ENCODE assay signal across 27 cellular contexts in the genomic region with DNA sequence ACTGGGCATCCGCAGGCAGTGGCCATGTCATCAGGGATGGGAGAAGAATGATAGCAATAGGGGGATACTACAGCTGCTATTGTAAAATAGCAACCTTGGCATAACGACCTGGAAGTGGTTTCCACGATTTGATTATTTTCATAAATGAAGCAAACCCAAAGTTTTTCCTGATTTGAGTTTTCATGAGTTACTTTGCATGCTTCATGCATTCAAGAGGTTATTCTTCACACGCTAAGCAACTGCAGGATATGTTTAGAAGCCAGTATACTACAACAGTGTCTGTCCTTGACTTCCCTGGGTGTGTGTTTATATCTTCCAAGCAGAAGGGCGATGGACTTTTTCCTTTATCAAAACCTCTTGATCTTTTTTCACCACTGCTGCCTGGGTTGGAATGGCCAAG.
"Had no signal": no experiment of that assay in that cellular context is flagged by ENCODE, and none has a peak within 500 bp of the region (broad histone marks: within the 10 kb centered on the region; RNA-seq: fewer than 3 reads in every experiment).

No MANE protein-coding gene starts in this region.

- H3K36me3 ChIP-seq: brain microvascular endothelial cell, heart left ventricle had no signal

- H3K27me3 ChIP-seq: brain microvascular endothelial cell, dorsolateral prefrontal cortex, heart left ventricle had no signal

- FAIRE-seq: astrocyte, frontal cortex had no signal

- H3K27ac ChIP-seq: brain microvascular endothelial cell, coronary artery, dorsolateral prefrontal cortex, heart left ventricle had no signal

- H3K9me3 ChIP-seq: heart left ventricle had no signal

- ATAC-seq: activated CD4-positive, alpha-beta T cell treated with anti-CD3 and anti-CD28 coated beads for 36 hours; activated CD8-positive, alpha-beta memory T cell treated with anti-CD3 and anti-CD28 coated beads, Interleukin-2, amount 10 ng/mL, durations not matched to agents 7 days and 5 days; activated CD8-positive, alpha-beta T cell treated with anti-CD3 and anti-CD28 coated beads, Interleukin-2, amount 10 ng/mL, durations not matched to agents 7 days and 5 days; esophagus mucosa; heart left ventricle had no signal

- DNase-seq: activated CD4-positive, alpha-beta memory T cell treated with anti-CD3 and anti-CD28 coated beads for 36 hours; activated CD4-positive, alpha-beta T cell treated with anti-CD3 and anti-CD28 coated beads for 36 hours; activated CD4-positive, alpha-beta T cell treated with anti-CD3 and anti-CD28 coated beads, Interleukin-2, amount 10 ng/mL, durations not matched to agents 24 days and 14 days; activated CD4-positive, CD25-positive, alpha-beta regulatory T cell; activated CD4-positive, CD25-positive, alpha-beta regulatory T cell treated with anti-CD3 and anti-CD28 coated beads, Interleukin-2, amount 50 U/mL, for 72 hours; activated CD8-positive, alpha-beta memory T cell treated with anti-CD3 and anti-CD28 coated beads, Interleukin-2, amount 10 ng/mL, durations not matched to agents 7 days and 5 days; activated CD8-positive, alpha-beta memory T cell treated with anti-CD3 and anti-CD28 coated beads, Interleukin-2, amount 50 U/mL, for 4 hours; activated CD8-positive, alpha-beta T cell treated with anti-CD3 and anti-CD28 coated beads, Interleukin-2, amount 10 ng/mL, durations not matched to agents 7 days and 5 days; activated gamma-delta T cell treated with Interleukin-2 at 50 U/mL for 16 hours; activated naive CD4-positive, alpha-beta T cell treated with anti-CD3 and anti-CD28 coated beads, Interleukin-2, amount 50 U/mL, for 16 hours; activated naive CD4-positive, alpha-beta T cell treated with Interleukin-2 at 50 U/mL for 16 hours; activated T-cell treated with anti-CD3 and anti-CD28 coated beads, Interleukin-2, amount 50 U/mL, for 24 hours; activated T-cell treated with anti-CD3 and anti-CD28 coated beads, Interleukin-2, amount 50 U/mL, for 72 hours; amniotic stem cell; anterior cingulate cortex; brain microvascular endothelial cell; caudate nucleus; cerebellar nuclear complex; dorsolateral prefrontal cortex; effector memory CD4-positive, alpha-beta T cell; endodermal cell; foreskin fibroblast; heart left ventricle had no signal

- H3K4me3 ChIP-seq: coronary artery, dorsolateral prefrontal cortex, heart left ventricle had no signal
